In the genomic region with DNA sequence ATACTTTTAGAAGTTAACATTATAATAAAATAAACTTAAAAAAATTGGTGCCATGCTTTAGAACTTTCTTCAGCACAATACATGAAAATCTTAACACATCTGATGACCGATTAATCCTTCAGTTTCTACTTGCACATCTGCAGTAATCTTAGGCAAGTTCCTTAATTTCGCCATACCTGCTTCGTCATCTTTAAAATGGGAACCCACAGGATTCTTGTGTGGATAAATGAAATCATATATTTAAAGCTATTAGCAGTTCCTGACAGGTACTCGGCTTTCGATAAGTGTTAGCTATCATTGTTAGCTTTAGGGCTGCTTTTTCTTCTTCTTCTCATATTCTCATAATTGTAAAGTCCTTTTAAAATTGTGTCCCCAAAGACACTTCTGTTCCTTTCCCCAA, we compare ENCODE assay signal across 8 cellular contexts. TPM values are rescaled to one million over a fixed set of nuclear protein-coding genes. Genes with fewer than 3 reads are reported as not detected.
A peak's percentile ranks its signal among the peaks of the same experiment; 100 is the strongest.
DNase-seq lines count a peak whose midpoint lies in the region; ATAC-seq and TF ChIP-seq lines count a peak whose summit lies in the region.

No MANE protein-coding gene starts in this region.

- H3K27me3 ChIP-seq in heart right ventricle (no peaks in the 10 kb centered on the region), adrenal gland (no peaks in the 10 kb centered on the region), lower lobe of right lung (ENCODE audit: low read depth) (no peaks in the 10 kb centered on the region), vagina (no peaks in the 10 kb centered on the region)

- H3K4me3 ChIP-seq in heart right ventricle (peak overlapping the region; percentile 64 to 97 (median 78)), adrenal gland (peak overlapping the region in 3 of 4 donors; percentile 13 to 81 (median 78)), lower lobe of right lung (peak overlapping the region; percentile 80), vagina (peak overlapping the region; percentile 60 to 68)

- peak overlapping the region in 2 of 10 donors; percentile 73 to 81 for H3K27ac ChIP-seq in heart right ventricle
- no peak overlapping the region for H3K27ac ChIP-seq in adrenal gland
- H3K27ac ChIP-seq in lower lobe of right lung: peak overlapping the region; percentile 80
- peak overlapping the region; percentile 52 for H3K27ac ChIP-seq in vagina

- intact Hi-C loops in heart right ventricle (cut with DNase I) (loop anchor here in 1 of 10 donors (10.0 kb wide), 1 partner anchor 116 kb away; a partner anchor contains a TSS), cardiac septum (cut with DNase I) (no loop called here), adrenal gland (cut with DNase I) (no loop called here), lower lobe of right lung (cut with DNase I) (no loop called here), vagina (cut with DNase I) (no loop called here)

- no peak for TF ChIP-seq CTCF in heart right ventricle (IDR thresholded peaks at IDR 0.05)
- no peak for TF ChIP-seq CTCF in adrenal gland (IDR thresholded peaks at IDR 0.05)
- TF ChIP-seq CTCF in lower lobe of right lung (IDR thresholded peaks at IDR 0.05): no peak
- no peak for TF ChIP-seq CTCF in vagina (IDR thresholded peaks at IDR 0.05)

- DNase-seq in heart right ventricle (no peak), cardiac septum (ENCODE audit: low spot score) (no peak), adrenal gland (no peak), lower lobe of right lung (no peak), vagina (ENCODE audit: extremely low spot score in 2 of 2) (no peak), HK-2 (ENCODE audit: unreplicated experiment) (no peak), NCI-H2171 (lab: John Stamatoyannopoulos, UW) (no peak), SHP77 treated with DMSO at 0.1 percent for 48 hours (lab: John Stamatoyannopoulos, UW) (no peak)

- no peak for TF ChIP-seq POLR2A in adrenal gland (IDR thresholded peaks at IDR 0.05)
- no peak for TF ChIP-seq POLR2A in vagina (IDR thresholded peaks at IDR 0.05)

- H3K9me3 ChIP-seq in heart right ventricle (no peaks in the 10 kb centered on the region), adrenal gland (replicated peaks in 1 of 3) (no peaks in the 10 kb centered on the region), lower lobe of right lung (no peaks in the 10 kb centered on the region), vagina (no peaks in the 10 kb centered on the region)

- ATAC-seq in heart right ventricle: no peak
- no peak for ATAC-seq in lower lobe of right lung

- H3K36me3 ChIP-seq in heart right ventricle (no peaks in the 10 kb centered on the region), adrenal gland (replicated peaks in 1 of 2) (no peaks in the 10 kb centered on the region), lower lobe of right lung (no peaks in the 10 kb centered on the region), vagina (no peaks in the 10 kb centered on the region)

- 51 to 55% methylated on average over 5 of the region's 5 CpGs for WGBS in heart right ventricle, 2 donors
- 46 to 56% (median 47%) methylated on average over 5 of the region's 5 CpGs for WGBS in adrenal gland, 4 donors

- H3K4me1 ChIP-seq in heart right ventricle (peaks cover 0 to 24% (median 17%) of the 10 kb centered on the region in 9 donors), adrenal gland (replicated peaks in 1 of 2) (peaks cover 10 to 13% of the 10 kb centered on the region in 2 donors), lower lobe of right lung (peaks cover 15% of the 10 kb centered on the region), vagina (peaks cover 13% of the 10 kb centered on the region)

RNA-seq across cellular contexts. Expression of a gene that starts 0.9 kb away (rescaled TPM):
- total RNA-seq in heart right ventricle (10 to 100 TPM; 16.0 to 25.6 (median 18.9) TPM), cardiac septum (14.4 TPM), adrenal gland (10 to 100 TPM; 11.7 to 60.6 (median 24.0) TPM), lower lobe of right lung (34.6 TPM), vagina (13.0 TPM)
- polyA plus RNA-seq in heart right ventricle (1 to 10 TPM; 4.8 to 6.5 TPM), adrenal gland (10 to 100 TPM in 1 of 3 donors, 1 to 10 TPM in 2; 6.9 to 28.5 (median 8.0) TPM)

RNA-seq across cellular contexts. Expression of a gene that starts 5.0 kb away (rescaled TPM):
- total RNA-seq in heart right ventricle (under 1 TPM in 2 of 10 donors, not detected in 8; 0.19 to 0.24 TPM), cardiac septum (not detected), adrenal gland (under 1 TPM in 3 of 8 donors, not detected in 5; 0.22 to 0.29 (median 0.23) TPM), lower lobe of right lung (0.18 TPM), vagina (not detected)
- polyA plus RNA-seq in heart right ventricle (not detected), adrenal gland (under 1 TPM in 2 of 3 donors, not detected in 1; 0.03 to 0.16 TPM)

Comparison
In these comparisons a context has a peak if more than half of its experiments do, and no peak if none do; other contexts are left out.
1. H3K27ac ChIP-seq: peak in lower lobe of right lung (single experiment) and vagina (single experiment); none in adrenal gland (0 of 5).
2. Peak in every context shown above with its lines, with median percentiles within 50 percentile points of each other: H3K4me3 ChIP-seq.